8 cellular contexts compared by ENCODE assay signal in genomic region chr13:72891423-72891822, GRCh38.
"Had no signal": no experiment of that assay in that cellular context is flagged by ENCODE, and none has a peak within 500 bp of the region (broad histone marks: within the 10 kb centered on the region; RNA-seq: fewer than 3 reads in every experiment).

No MANE protein-coding gene starts in this region.

- H3K9ac ChIP-seq: GM23248 had no signal

- H3K36me3 ChIP-seq: HAP-1 had no signal

- ATAC-seq: HCT116, HepG2 had no signal

- H2AFZ ChIP-seq: GM23248 had no signal

- H3K4me3 ChIP-seq: GM23248, HAP-1 had no signal

- H3K27ac ChIP-seq: GM23248, HL-60 had no signal

- H3K9me3 ChIP-seq: HAP-1 had no signal

- H3K4me1 ChIP-seq: HAP-1 had no signal

- DNase-seq: GM23248, GOT3, H7, HFFc6 had no signal
